ENCODE assay signal across 8 cellular contexts in the genomic region with DNA sequence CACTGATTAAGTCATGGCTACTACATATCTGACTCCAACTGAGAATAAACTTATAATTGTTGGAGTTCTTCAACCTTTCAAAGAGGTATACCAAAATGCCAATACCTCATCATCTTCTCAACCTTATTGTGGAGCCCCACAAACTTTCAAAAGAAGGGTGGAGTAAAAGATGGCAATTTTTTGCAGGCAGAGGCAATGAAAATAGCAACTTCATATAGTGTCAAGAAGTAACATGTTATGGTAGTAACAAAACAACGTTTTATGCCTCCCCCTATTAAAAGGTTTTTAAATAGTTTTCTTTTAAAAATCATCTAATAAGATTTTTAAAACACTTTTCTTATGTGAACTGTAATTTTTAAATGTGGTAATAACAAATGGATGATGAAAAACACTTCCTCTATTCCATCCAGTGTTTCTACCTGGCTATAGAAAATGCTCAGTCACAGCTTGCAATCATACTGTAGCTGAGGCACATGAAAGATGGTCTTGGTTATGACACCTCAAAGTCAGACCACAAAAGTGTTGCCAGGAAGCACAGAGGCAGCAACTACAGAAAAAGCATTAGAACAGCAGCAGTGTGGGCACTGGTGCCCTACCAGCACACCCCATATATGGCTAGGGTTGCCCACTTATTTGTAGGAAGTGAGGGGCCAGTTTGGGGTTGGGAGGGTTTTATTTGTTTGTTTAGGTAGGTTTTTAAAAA. TPM values are rescaled to one million over a fixed set of nuclear protein-coding genes. Genes with fewer than 3 reads are reported as not detected.
DNase-seq lines count a peak whose midpoint lies in the region; ATAC-seq and TF ChIP-seq lines count a peak whose summit lies in the region.

No MANE protein-coding gene starts in this region.

- H3K36me3 ChIP-seq in left ventricle myocardium inferior = no peaks in the 10 kb centered on the region

- no peaks in the 10 kb centered on the region for H3K9me3 Mint-ChIP-seq in T-helper 1 cell treated with Interleukin-12 subunit alpha and Interleukin-12 subunit beta and Interleukin-4 antibody, amounts not matched to agents 30 μg/mL and 1 μg/mL, for 36 hours

- no peak overlapping the region for H3K4me3 Mint-ChIP-seq in T-helper 1 cell treated with Interleukin-12 subunit alpha and Interleukin-12 subunit beta and Interleukin-4 antibody, amounts not matched to agents 30 μg/mL and 1 μg/mL, for 36 hours

- H3K4me1 Mint-ChIP-seq in T-helper 1 cell treated with Interleukin-12 subunit alpha and Interleukin-12 subunit beta and Interleukin-4 antibody, amounts not matched to agents 30 μg/mL and 1 μg/mL, for 36 hours (ENCODE audit: low read depth) = peaks cover 40% of the 10 kb centered on the region

- no peaks in the 10 kb centered on the region for H3K9me3 ChIP-seq in left ventricle myocardium inferior (replicated peaks)

- DNase-seq in left ventricle myocardium superior = no peak
- no peak for DNase-seq in left ventricle myocardium inferior
- peak; percentile 13 to 41 for DNase-seq in erythroblast (lab: John Stamatoyannopoulos, UW)
- DNase-seq in NCI-H2029 (lab: John Stamatoyannopoulos, UW) = no peak
- DNase-seq in NCI-H1417 treated with DMSO at 0.1 percent for 48 hours (lab: John Stamatoyannopoulos, UW) = no peak
- no peak for DNase-seq in NCI-H82 (lab: John Stamatoyannopoulos, UW)

- no peaks in the 10 kb centered on the region for H3K27me3 Mint-ChIP-seq in T-helper 1 cell treated with Interleukin-12 subunit alpha and Interleukin-12 subunit beta and Interleukin-4 antibody, amounts not matched to agents 30 μg/mL and 1 μg/mL, for 36 hours (ENCODE audit: low read depth)

- no peaks in the 10 kb centered on the region for H3K27me3 ChIP-seq in left ventricle myocardium inferior (ENCODE audit: low read depth)

- no peak overlapping the region for H3K27ac ChIP-seq in left ventricle myocardium inferior (replicated peaks)

- peaks cover 76% of the 10 kb centered on the region for H3K4me1 ChIP-seq in left ventricle myocardium inferior

- intact Hi-C loops in left ventricle myocardium superior (cut with micrococcal nuclease) (no loop called here), left ventricle myocardium inferior (cut with micrococcal nuclease) (no loop called here)

- H3K4me3 ChIP-seq in left ventricle myocardium inferior = no peak overlapping the region

- peaks cover 5% of the 10 kb centered on the region for H3K36me3 Mint-ChIP-seq in T-helper 1 cell treated with Interleukin-12 subunit alpha and Interleukin-12 subunit beta and Interleukin-4 antibody, amounts not matched to agents 30 μg/mL and 1 μg/mL, for 36 hours (ENCODE audit: low read depth)

- ATAC-seq in left ventricle myocardium superior = peak; percentile 39
- ATAC-seq in HG03039 (IDR thresholded peaks at IDR 0.05; ENCODE audit: unreplicated experiment) = peak; percentile 97

- no peak for TF ChIP-seq CTCF in left ventricle myocardium inferior (IDR thresholded peaks at IDR 0.05; ENCODE audit: borderline replicate concordance)

- peak overlapping the region; percentile 80 for H3K27ac Mint-ChIP-seq in T-helper 1 cell treated with Interleukin-12 subunit alpha and Interleukin-12 subunit beta and Interleukin-4 antibody, amounts not matched to agents 30 μg/mL and 1 μg/mL, for 36 hours

- no peak for TF ChIP-seq POLR2A in erythroblast (IDR thresholded peaks at IDR 0.05; ENCODE audit: low read length)

RNA-seq across cellular contexts. Expression of a gene that starts 7.0 kb away (rescaled TPM):
- total RNA-seq in left ventricle myocardium superior = 40.7 TPM
- 42.8 TPM for total RNA-seq in left ventricle myocardium inferior

Comparison
In these comparisons a context has a peak if more than half of its experiments do, and no peak if none do; other contexts are left out.
1. DNase-seq: peak in erythroblast (2 of 2); none in left ventricle myocardium superior (single experiment), left ventricle myocardium inferior (single experiment), NCI-H2029 (single experiment), NCI-H1417 treated with DMSO at 0.1 percent for 48 hours (single experiment) and NCI-H82 (single experiment).